8 cellular contexts compared by ENCODE assay signal in the genomic region with DNA sequence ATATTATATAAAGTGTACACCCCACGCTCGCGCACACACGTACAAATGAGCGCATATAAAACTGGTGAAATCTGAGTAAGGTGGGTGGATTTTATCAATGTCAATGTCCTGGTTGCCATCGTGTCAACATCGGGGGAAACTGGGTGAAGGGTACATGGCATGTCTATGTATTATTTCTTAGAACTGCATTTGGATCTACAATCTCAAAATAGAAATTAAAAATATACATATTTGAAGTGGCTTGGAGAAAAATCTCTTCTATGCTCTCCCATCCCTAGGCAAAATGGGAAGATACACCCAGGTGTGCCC. TPM values are rescaled to one million over a fixed set of nuclear protein-coding genes. Genes with fewer than 3 reads are reported as not detected.
DNase-seq lines count a peak whose midpoint lies in the region; ATAC-seq and TF ChIP-seq lines count a peak whose summit lies in the region.

No MANE protein-coding gene starts in this region.

- 57% methylated on average over 7 of the region's 7 CpGs for WGBS in right cardiac atrium

- no TSS peak for BruUV-seq in HCT116 (replicated peaks; lab: Mats Ljungman, UMichigan)

- no peaks in the 10 kb centered on the region for H3K9me3 ChIP-seq in HCT116 (ENCODE audit: control insufficient read depth in 1 of 2, insufficient read depth in 1 of 2, low read depth in 1 of 2, low read length in 2 of 2)
- H3K9me3 ChIP-seq in right cardiac atrium (ENCODE audit: control insufficient read depth, low read length): no peaks in the 10 kb centered on the region

- peak overlapping the region; percentile 86 for H3K4me3 Mint-ChIP-seq in activated B cell treated with CpG ODN at 0.5 μM for 24 hours

- H3K4me1 ChIP-seq in HCT116 (ENCODE audit: control insufficient read depth in 1 of 2, insufficient read depth in 2 of 2, low read length in 2 of 2) (peaks cover 4 to 37% of the 10 kb centered on the region in 2 experiments; a peak in 3 of 4 replicates), right cardiac atrium (ENCODE audit: control insufficient read depth, insufficient read depth, low read length) (no peaks in the 10 kb centered on the region)

- TF ChIP-seq RAD21 in HCT116 (IDR thresholded peaks at IDR 0.05; ENCODE audit: low read depth): no peak

- H3K27me3 ChIP-seq in HCT116 (ENCODE audit: insufficient read depth, low read length) (peaks cover 23% of the 10 kb centered on the region), right cardiac atrium (ENCODE audit: control insufficient read depth, insufficient read depth) (no peaks in the 10 kb centered on the region)

- no peak for TF ChIP-seq POLR2A in HCT116 (IDR thresholded peaks at IDR 0.05; ENCODE audit: borderline replicate concordance, extremely low read depth, insufficient read depth, insufficient read length)

- H3K4me1 Mint-ChIP-seq in activated B cell treated with CpG ODN at 0.5 μM for 24 hours: peaks cover 51% of the 10 kb centered on the region

- H3K27me3 Mint-ChIP-seq in activated B cell treated with CpG ODN at 0.5 μM for 24 hours: peaks cover 8% of the 10 kb centered on the region

- no peaks in the 10 kb centered on the region for H3K9me3 Mint-ChIP-seq in activated B cell treated with CpG ODN at 0.5 μM for 24 hours

- no peaks in the 10 kb centered on the region for H3K9me2 ChIP-seq in HCT116 (ENCODE audit: insufficient read depth)

- no peaks in the 10 kb centered on the region for H3K36me3 Mint-ChIP-seq in activated B cell treated with CpG ODN at 0.5 μM for 24 hours (ENCODE audit: low read depth)

- POLR2A ChIA-PET in HCT116 (lab: Charles Lee) (no interaction called here), activated B cell treated with CpG ODN at 0.5 μM for 24 hours (lab: Charles Lee) (interaction anchor here (1.0 kb wide), 1 partner anchor 114 kb away, joined by 4 read pairs; no protein-coding TSS in a partner anchor)

- no peaks in the 10 kb centered on the region; the same call in 1 of the 2 replicates for H3K79me2 ChIP-seq in HCT116 (ENCODE audit: insufficient read depth, low read length)

- intact Hi-C loops in HCT116 (cut with micrococcal nuclease) (loop anchor here (5.0 kb wide), 1 partner anchor 81 kb away; a partner anchor contains a TSS), activated B cell treated with CpG ODN at 0.5 μM for 24 hours (cut with micrococcal nuclease) (no loop called here), right cardiac atrium (cut with DNase I) (loop anchor here in 1 of 4 donors (10.0 kb wide), 1 partner anchor 109 kb away; a partner anchor contains a TSS)

- no peaks in the 10 kb centered on the region for H4K20me1 ChIP-seq in HCT116 (ENCODE audit: insufficient read depth)

- H3K36me3 ChIP-seq in HCT116 (ENCODE audit: control insufficient read depth in 1 of 2, insufficient read depth in 2 of 2, low read length in 2 of 2): no peaks in the 10 kb centered on the region

- no peak for DNase-seq in HCT116 (ENCODE audit: low read depth, low spot score)
- DNase-seq in activated B cell treated with CpG ODN at 0.5 μM for 24 hours: no peak
- DNase-seq in right cardiac atrium: no peak
- no peak for DNase-seq in skeletal muscle cell (ENCODE audit: low read depth)
- no peak for DNase-seq in stimulated activated CD8-positive, alpha-beta memory T cell treated with anti-CD3 and anti-CD28 coated beads, Interleukin-4, amount 100 ng/mL, for 48 hours

- peak overlapping the region; percentile 69 for H2AFZ ChIP-seq in HCT116 (ENCODE audit: low read depth, low read length, poor library complexity, severe bottlenecking)

- H3K9ac ChIP-seq in HCT116 (ENCODE audit: low read length): peak overlapping the region; percentile 71

- ATAC-seq in HCT116: no peak
- ATAC-seq in activated B cell treated with CpG ODN at 0.5 μM for 24 hours (ENCODE audit: low read depth): no peak
- no peak for ATAC-seq in right cardiac atrium
- no peak for ATAC-seq in HG02870 (IDR thresholded peaks at IDR 0.05; ENCODE audit: unreplicated experiment)
- ATAC-seq in HG02678 (IDR thresholded peaks at IDR 0.05; ENCODE audit: unreplicated experiment): no peak
- no peak for ATAC-seq in GM18502 (IDR thresholded peaks at IDR 0.05; ENCODE audit: poor library complexity, unreplicated experiment)

- no peak for TF ChIP-seq CTCF in HCT116 (IDR thresholded peaks at IDR 0.05 in 2 of 3, conservative IDR thresholded peaks at IDR 0.05 in 1 of 3; ENCODE audit: borderline replicate concordance in 1 of 3, insufficient read depth in 1 of 3, low read depth in 2 of 3, low read length in 2 of 3)
- no peak for TF ChIP-seq CTCF in activated B cell treated with CpG ODN at 0.5 μM for 24 hours (IDR thresholded peaks at IDR 0.05)

- CTCF ChIA-PET in HCT116 (lab: Charles Lee) (no interaction called here), activated B cell treated with CpG ODN at 0.5 μM for 24 hours (lab: Charles Lee) (interaction anchor here (2.6 to 5.0 kb wide), 4 partner anchors 71 to 167 kb away, joined by 7 to 49 read pairs (median 24); no protein-coding TSS in a partner anchor)

- RAD21 ChIA-PET in HCT116 (lab: Charles Lee; ENCODE audit: low non-redundant PET in 1 of 2, low total read pairs in 2 of 2, uncharacterized antibody in 2 of 2, unreplicated experiment in 2 of 2): no interaction called here

- H3K4me2 ChIP-seq in HCT116 (ENCODE audit: low read length): peak overlapping the region; percentile 95

- H3K4me3 ChIP-seq in HCT116 (replicated peaks in 1 of 2; ENCODE audit: low read depth in 1 of 2, low read length in 2 of 2) (peak overlapping the region; percentile 48 to 63), right cardiac atrium (ENCODE audit: low read length) (peak overlapping the region; percentile 87), skeletal muscle cell (ENCODE audit: low read depth, low read length) (peak overlapping the region; percentile 69)

- no peak overlapping the region for H3K27ac ChIP-seq in HCT116 (ENCODE audit: low read depth, low read length)
- no peak overlapping the region for H3K27ac ChIP-seq in right cardiac atrium (ENCODE audit: low read length)

- peak overlapping the region; percentile 79 for H3K27ac Mint-ChIP-seq in activated B cell treated with CpG ODN at 0.5 μM for 24 hours

TF ChIP-seq in HCT116, 20 proteins besides CTCF, POLR2A, EP300 and RAD21 (continues in another document):
- TF ChIP-seq FOSL1 (IDR thresholded peaks at IDR 0.05; ENCODE audit: low read depth) (no peak), SP1 (IDR thresholded peaks at IDR 0.05; ENCODE audit: low read depth) (no peak), SRF (IDR thresholded peaks at IDR 0.05; ENCODE audit: low read depth) (no peak), EZH2 (IDR thresholded peaks at IDR 0.05) (no peak), POLR2AphosphoS5 (IDR thresholded peaks at IDR 0.05; ENCODE audit: low read depth, low read length) (no peak), CBX3 (IDR thresholded peaks at IDR 0.05; ENCODE audit: low read depth) (no peak), JUND (IDR thresholded peaks at IDR 0.05) (no peak), EGR1 (IDR thresholded peaks at IDR 0.05; ENCODE audit: low read depth) (no peak), ZNF274 (IDR thresholded peaks at IDR 0.05; ENCODE audit: low read depth, low read length) (no peak), TCF7L2 (IDR thresholded peaks at IDR 0.05; ENCODE audit: borderline replicate concordance, extremely low read depth, insufficient read depth, insufficient read length) (no peak), ELF1 (IDR thresholded peaks at IDR 0.05; ENCODE audit: borderline replicate concordance, low read depth) (no peak), YY1 (IDR thresholded peaks at IDR 0.05; ENCODE audit: extremely low read depth, insufficient replicate concordance, low read depth, low read length) (no peak), CEBPB (IDR thresholded peaks at IDR 0.05; ENCODE audit: low read depth) (no peak), EZH2phosphoT487 (IDR thresholded peaks at IDR 0.05; ENCODE audit: borderline replicate concordance) (no peak), SIN3A (IDR thresholded peaks at IDR 0.05; ENCODE audit: low read depth) (no peak)
- TF ChIP-seq, protein P1, sequence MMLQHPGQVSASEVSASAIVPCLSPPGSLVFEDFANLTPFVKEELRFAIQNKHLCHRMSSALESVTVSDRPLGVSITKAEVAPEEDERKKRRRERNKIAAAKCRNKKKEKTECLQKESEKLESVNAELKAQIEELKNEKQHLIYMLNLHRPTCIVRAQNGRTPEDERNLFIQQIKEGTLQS (IDR thresholded peaks at IDR 0.05): no peak
- TF ChIP-seq, protein P2, sequence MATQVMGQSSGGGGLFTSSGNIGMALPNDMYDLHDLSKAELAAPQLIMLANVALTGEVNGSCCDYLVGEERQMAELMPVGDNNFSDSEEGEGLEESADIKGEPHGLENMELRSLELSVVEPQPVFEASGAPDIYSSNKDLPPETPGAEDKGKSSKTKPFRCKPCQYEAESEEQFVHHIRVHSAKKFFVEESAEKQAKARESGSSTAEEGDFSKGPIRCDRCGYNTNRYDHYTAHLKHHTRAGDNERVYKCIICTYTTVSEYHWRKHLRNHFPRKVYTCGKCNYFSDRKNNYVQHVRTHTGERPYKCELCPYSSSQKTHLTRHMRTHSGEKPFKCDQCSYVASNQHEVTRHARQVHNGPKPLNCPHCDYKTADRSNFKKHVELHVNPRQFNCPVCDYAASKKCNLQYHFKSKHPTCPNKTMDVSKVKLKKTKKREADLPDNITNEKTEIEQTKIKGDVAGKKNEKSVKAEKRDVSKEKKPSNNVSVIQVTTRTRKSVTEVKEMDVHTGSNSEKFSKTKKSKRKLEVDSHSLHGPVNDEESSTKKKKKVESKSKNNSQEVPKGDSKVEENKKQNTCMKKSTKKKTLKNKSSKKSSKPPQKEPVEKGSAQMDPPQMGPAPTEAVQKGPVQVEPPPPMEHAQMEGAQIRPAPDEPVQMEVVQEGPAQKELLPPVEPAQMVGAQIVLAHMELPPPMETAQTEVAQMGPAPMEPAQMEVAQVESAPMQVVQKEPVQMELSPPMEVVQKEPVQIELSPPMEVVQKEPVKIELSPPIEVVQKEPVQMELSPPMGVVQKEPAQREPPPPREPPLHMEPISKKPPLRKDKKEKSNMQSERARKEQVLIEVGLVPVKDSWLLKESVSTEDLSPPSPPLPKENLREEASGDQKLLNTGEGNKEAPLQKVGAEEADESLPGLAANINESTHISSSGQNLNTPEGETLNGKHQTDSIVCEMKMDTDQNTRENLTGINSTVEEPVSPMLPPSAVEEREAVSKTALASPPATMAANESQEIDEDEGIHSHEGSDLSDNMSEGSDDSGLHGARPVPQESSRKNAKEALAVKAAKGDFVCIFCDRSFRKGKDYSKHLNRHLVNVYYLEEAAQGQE (IDR thresholded peaks at IDR 0.05; ENCODE audit: low read depth): no peak
- TF ChIP-seq, protein P3, sequence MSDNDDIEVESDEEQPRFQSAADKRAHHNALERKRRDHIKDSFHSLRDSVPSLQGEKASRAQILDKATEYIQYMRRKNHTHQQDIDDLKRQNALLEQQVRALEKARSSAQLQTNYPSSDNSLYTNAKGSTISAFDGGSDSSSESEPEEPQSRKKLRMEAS (IDR thresholded peaks at IDR 0.05): no peak

RNA-seq across cellular contexts. Expression of a gene that starts 0.8 kb away (rescaled TPM):
- total RNA-seq in HCT116 (2021; ENCODE audit: unreplicated experiment) (12.8 TPM), activated B cell treated with CpG ODN at 0.5 μM for 24 hours (12.4 and 14.5 TPM in 2 replicates), right cardiac atrium (10 to 100 TPM; 12.7 to 20.3 (median 14.1) TPM)
- 13.1 and 15.7 TPM in 2 replicates for polyA plus RNA-seq in HCT116 (2012)
- polyA plus RNA-seq in right cardiac atrium: 7.8 TPM
